In genomic region chr14:19094731-19095130, GRCh38 we compare ENCODE assay signal across 6 cellular contexts.
DNase-seq lines count a peak whose midpoint lies in the region; ATAC-seq and TF ChIP-seq lines count a peak whose summit lies in the region.
"Not testable (repeated sequence)": the region's sequence is repeated elsewhere in the genome, so short reads cannot be mapped to it uniquely, and the experiment has no call there.

No MANE protein-coding gene starts in this region.

- H2AFZ ChIP-seq in DND-41 (ENCODE audit: low read depth, low read length): not testable (repeated sequence)

- ATAC-seq in DND-41 (ENCODE audit: insufficient read depth, low read depth) (peak; percentile 11; the same call in 2 of the 3 replicates), RWPE2 (ENCODE audit: low read depth) (peak; percentile 12; the same call in 1 of the 3 replicates)
- not testable (repeated sequence) for ATAC-seq in Right ventricle myocardium inferior, left ventricle myocardium superior

- TF ChIP-seq CTCF in DND-41 (IDR thresholded peaks at IDR 0.05; ENCODE audit: borderline replicate concordance, extremely low read depth, low read length, poor library complexity, severe bottlenecking); RWPE2 (IDR thresholded peaks at IDR 0.05; ENCODE audit: poor library complexity, severe bottlenecking): not testable (repeated sequence)

- not testable (repeated sequence) for H3K4me1 ChIP-seq in DND-41 (ENCODE audit: insufficient read depth, low read length); RWPE2 (ENCODE audit: insufficient read depth, poor library complexity, severe bottlenecking)

- H3K9me3 ChIP-seq in DND-41 (ENCODE audit: insufficient read depth, low read length, severe bottlenecking); RWPE2 (ENCODE audit: severe bottlenecking): not testable (repeated sequence)

- H3K79me2 ChIP-seq in DND-41 (ENCODE audit: insufficient read depth, low read length): not testable (repeated sequence)

- not testable (repeated sequence) for H3K9ac ChIP-seq in DND-41 (ENCODE audit: low read depth, low read length)

- H4K20me1 ChIP-seq in DND-41 (ENCODE audit: insufficient read depth, low read length): not testable (repeated sequence)

- H3K27ac ChIP-seq in DND-41 (ENCODE audit: low read length); RWPE2 (ENCODE audit: poor library complexity, severe bottlenecking): not testable (repeated sequence)

- not testable (repeated sequence) for DNase-seq in DND-41; RWPE2 (ENCODE audit: low spot score)
- DNase-seq in Right ventricle myocardium inferior (ENCODE audit: missing footprints) (peak; percentile 52), left ventricle myocardium superior (peak; percentile 1), kidney tubule cell (ENCODE audit: low spot score) (peak; percentile 0), posterior vena cava (ENCODE audit: low spot score) (peak; percentile 54)

- intact Hi-C loops in Right ventricle myocardium inferior (cut with DNase I); left ventricle myocardium superior (cut with micrococcal nuclease); posterior vena cava (cut with DNase I): not testable (repeated sequence)

- not testable (repeated sequence) for H3K27me3 ChIP-seq in DND-41 (ENCODE audit: insufficient read depth, low read length, poor library complexity); RWPE2 (ENCODE audit: insufficient read depth, poor library complexity, severe bottlenecking)

- not testable (repeated sequence) for H3K36me3 ChIP-seq in DND-41 (ENCODE audit: insufficient read depth, low read length); RWPE2 (ENCODE audit: low read depth)

- not testable (repeated sequence) for H3K4me3 ChIP-seq in DND-41 (ENCODE audit: low read depth in 1 of 2, low read length in 2 of 2); RWPE2 (ENCODE audit: severe bottlenecking)

- H3K4me2 ChIP-seq in DND-41 (ENCODE audit: insufficient read depth, low read length): not testable (repeated sequence)
